ENCODE assay signal across 28 cellular contexts in genomic region chrX:17968367-17968766, GRCh38.
DNase-seq lines count a peak whose midpoint lies in the region; ATAC-seq and TF ChIP-seq lines count a peak whose summit lies in the region.
"Had no signal": no experiment of that assay in that cellular context is flagged by ENCODE, and none has a peak within 500 bp of the region (broad histone marks: within the 10 kb centered on the region; RNA-seq: fewer than 3 reads in every experiment).

No MANE protein-coding gene starts in this region.

- DNase-seq in DMS79 (lab: John Stamatoyannopoulos, UW), result peak; percentile 17
- peak; percentile 84 to 98 (median 89) for DNase-seq in NCI-H1417 (lab: John Stamatoyannopoulos, UW)
- DNase-seq in NCI-H345 (lab: John Stamatoyannopoulos, UW), result peak; percentile 79
- DNase-seq in WTC11 (ENCODE audit: low spot score), result no peak
- DNase-seq in midbrain (lab: John Stamatoyannopoulos, UW), result no peak
- DNase-seq in GM03348 (ENCODE audit: low spot score), result no peak
- DNase-seq: activated CD4-positive, alpha-beta memory T cell treated with anti-CD3 and anti-CD28 coated beads, Interleukin-2, amount 10 ng/mL, durations not matched to agents 7 days and 5 days; activated gamma-delta T cell; activated T-cell treated with anti-CD3 and anti-CD28 coated beads for 4 hours; C1 segment of cervical spinal cord; colonic mucosa; endodermal cell; esophagus squamous epithelium; gastrocnemius medialis; GDM1; hippocampal formation; NCI-H1694 treated with DMSO at 0.1 percent for 48 hours; NCI-H526 treated with DMSO at 0.1 percent for 48 hours; Right ventricle myocardium superior; SW 1271; upper lobe of right lung had no signal

- H3K27me3 Mint-ChIP-seq in WTC11 (ENCODE audit: low read depth), result no peaks in the 10 kb centered on the region
- H3K27me3 Mint-ChIP-seq: IgD-negative memory B cell, progenitor cell of endocrine pancreas had no signal

- POLR2A ChIA-PET in WTC11 (lab: Charles Lee), result no interaction called here

- TF ChIP-seq CTCF in WTC11 (IDR thresholded peaks at IDR 0.05), result no peak

- H3K9me3 Mint-ChIP-seq in WTC11, result no peaks in the 10 kb centered on the region
- H3K9me3 Mint-ChIP-seq: activated CD4-positive, alpha-beta memory T cell treated with anti-CD3 and anti-CD28 coated beads, Interleukin-2, amount 10 ng/mL, durations not matched to agents 7 days and 5 days; brain; IgD-negative memory B cell had no signal

- peaks cover 22% of the 10 kb centered on the region for H3K4me1 Mint-ChIP-seq in WTC11
- H3K4me1 Mint-ChIP-seq: activated CD4-positive, alpha-beta memory T cell treated with anti-CD3 and anti-CD28 coated beads, Interleukin-2, amount 10 ng/mL, durations not matched to agents 7 days and 5 days; IgD-negative memory B cell; neural crest cell had no signal

- CTCF ChIA-PET in WTC11 (lab: Charles Lee), result interaction anchor here (0.7 to 0.9 kb wide), 3 partner anchors 13 to 180 kb away, joined by 3 read pairs; no protein-coding TSS in a partner anchor

- peak overlapping the region; percentile 44 for H3K4me3 Mint-ChIP-seq in WTC11
- H3K4me3 Mint-ChIP-seq: activated CD4-positive, alpha-beta memory T cell treated with anti-CD3 and anti-CD28 coated beads, Interleukin-2, amount 10 ng/mL, durations not matched to agents 7 days and 5 days; endodermal cell; IgD-negative memory B cell; neural crest cell had no signal

- no peaks in the 10 kb centered on the region for H3K36me3 Mint-ChIP-seq in WTC11
- H3K36me3 Mint-ChIP-seq: brain, IgD-negative memory B cell had no signal

- ATAC-seq in WTC11 (peak; percentile 34; the same call in 1 of the 2 replicates), GM21786 (IDR thresholded peaks at IDR 0.05; ENCODE audit: unreplicated experiment) (no peak), GM18909 (IDR thresholded peaks at IDR 0.05; ENCODE audit: poor library complexity, unreplicated experiment) (no peak)
- ATAC-seq: activated CD4-positive, CD25-positive, alpha-beta regulatory T cell treated with anti-CD3 and anti-CD28 coated beads, Interleukin-2, amount 50 U/mL, for 24 hours; gastrocnemius medialis had no signal

- no peak overlapping the region for H3K27ac Mint-ChIP-seq in WTC11
- H3K27ac Mint-ChIP-seq: activated CD4-positive, alpha-beta memory T cell treated with anti-CD3 and anti-CD28 coated beads, Interleukin-2, amount 10 ng/mL, durations not matched to agents 7 days and 5 days; endodermal cell had no signal

TF ChIP-seq in WTC11, 78 proteins besides CTCF, POLR2A, EP300 and RAD21:
- TF ChIP-seq SMAD3 (CRISPR knock-in tag; IDR thresholded peaks at IDR 0.05; ENCODE audit: borderline replicate concordance) (no peak), FOXP1 (CRISPR knock-in tag; IDR thresholded peaks at IDR 0.05; ENCODE audit: borderline replicate concordance) (no peak), STAT6 (CRISPR knock-in tag; conservative IDR thresholded peaks at IDR 0.05; ENCODE audit: low read depth) (no peak), JAZF1 (CRISPR knock-in tag; IDR thresholded peaks at IDR 0.05) (no peak), GTF2I (CRISPR knock-in tag; conservative IDR thresholded peaks at IDR 0.05) (no peak), ZMAT4 (CRISPR knock-in tag; IDR thresholded peaks at IDR 0.05) (no peak), NR1H2 (CRISPR knock-in tag; IDR thresholded peaks at IDR 0.05) (no peak), IRF1 (CRISPR knock-in tag; IDR thresholded peaks at IDR 0.05) (no peak), ZNF396 (CRISPR knock-in tag; IDR thresholded peaks at IDR 0.05; ENCODE audit: borderline replicate concordance) (no peak), ZNF671 (CRISPR knock-in tag; IDR thresholded peaks at IDR 0.05) (no peak)

Comparison
In these comparisons a context has a peak if more than half of its experiments do, and no peak if none do; other contexts are left out.
1. DNase-seq: peak in DMS79 (single experiment), NCI-H1417 (3 of 3) and NCI-H345 (single experiment); none in WTC11 (single experiment), midbrain (single experiment) and GM03348 (single experiment).